Comparison of ENCODE assay signal across 9 cellular contexts in the genomic region with DNA sequence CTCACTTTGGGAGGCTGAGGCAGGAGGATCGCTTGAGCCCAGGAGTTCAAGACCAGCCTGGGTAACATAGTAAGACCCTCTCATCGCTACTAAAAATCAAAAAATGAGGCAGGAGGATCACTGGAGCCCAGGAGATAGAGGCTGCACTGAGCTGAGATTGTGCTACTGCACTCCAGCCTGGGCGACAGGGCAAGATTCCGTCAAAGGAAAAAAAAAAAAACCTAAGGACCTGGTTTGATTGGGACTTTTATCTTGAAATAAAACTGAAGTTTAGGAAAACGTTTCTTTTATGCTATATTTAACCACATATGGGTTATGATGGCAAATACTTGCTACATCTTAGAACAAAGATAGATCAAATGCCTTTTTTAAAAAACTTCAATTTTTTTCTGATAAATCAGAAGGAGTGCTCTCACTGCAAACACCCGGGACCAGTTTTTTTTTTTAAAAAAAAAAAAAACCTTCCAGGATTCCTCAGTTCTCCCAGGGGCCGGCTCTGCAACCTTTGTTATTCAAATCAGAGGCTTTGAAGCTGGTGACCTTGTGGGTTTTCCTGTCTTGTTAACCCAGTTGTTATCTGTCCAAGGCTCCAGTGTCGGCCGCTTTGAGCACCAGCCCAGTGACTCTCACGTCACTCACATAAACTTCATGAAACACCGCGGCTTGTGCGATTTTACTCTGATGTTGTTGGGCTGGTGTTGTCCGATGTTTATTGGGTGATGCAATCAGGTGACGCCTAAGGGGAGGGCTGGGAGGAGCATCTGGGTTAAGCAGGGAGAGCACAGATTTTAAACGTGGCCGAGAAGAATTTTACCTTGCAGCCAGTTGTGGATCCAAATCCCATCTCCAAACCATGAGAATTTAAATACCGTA. TPM values are rescaled to one million over a fixed set of nuclear protein-coding genes. Genes with fewer than 3 reads are reported as not detected.
DNase-seq lines count a peak whose midpoint lies in the region; ATAC-seq and TF ChIP-seq lines count a peak whose summit lies in the region.
"Had no signal": no experiment of that assay in that cellular context is flagged by ENCODE, and none has a peak within 500 bp of the region (broad histone marks: within the 10 kb centered on the region; RNA-seq: fewer than 3 reads in every experiment).

No MANE protein-coding gene starts in this region.

- H3K4me3 ChIP-seq in heart left ventricle (peak overlapping the region in 2 of 12 donors; percentile 25 to 26), psoas muscle (no peak overlapping the region)

- TF ChIP-seq CTCF in heart left ventricle (IDR thresholded peaks at IDR 0.05) (no peak), psoas muscle (IDR thresholded peaks at IDR 0.05) (no peak)

- WGBS in heart left ventricle, 4 donors = 31 to 37% (median 34%) methylated on average over 18 of the region's 18 CpGs
- 25 to 39% (median 28%) methylated on average over 18 of the region's 18 CpGs for WGBS in psoas muscle, 3 donors

- ATAC-seq in heart left ventricle (peak in 3 of 4 donors; percentile 64 to 82 (median 71)), psoas muscle (peak; percentile 53 to 82 (median 60)), GM18505 (IDR thresholded peaks at IDR 0.05; ENCODE audit: unreplicated experiment) (no peak), GM18498 (IDR thresholded peaks at IDR 0.05; ENCODE audit: unreplicated experiment) (no peak)

- no peaks in the 10 kb centered on the region for H3K36me3 ChIP-seq in heart left ventricle
- no peaks in the 10 kb centered on the region for H3K36me3 ChIP-seq in psoas muscle (ENCODE audit: insufficient read depth in 1 of 2, low read depth in 1 of 2)

- DNase-seq in NCI-H1092 treated with DMSO at 0.1 percent for 48 hours (lab: John Stamatoyannopoulos, UW) = peak; percentile 6
- no peak for DNase-seq in NCI-H1092 (lab: John Stamatoyannopoulos, UW)
- peak; percentile 91 for DNase-seq in NCI-H2227 treated with DMSO at 0.1 percent for 48 hours (lab: John Stamatoyannopoulos, UW)
- DNase-seq in activated T-cell treated with anti-CD3 and anti-CD28 coated beads, Interleukin-2, amount 50 U/mL, for 48 hours = peak; percentile 34 to 43
- DNase-seq in heart left ventricle = peak in 1 of 5 donors; percentile 34
- peak in 1 of 2 donors; percentile 47 for DNase-seq in psoas muscle

- no peak overlapping the region for H3K27ac ChIP-seq in heart left ventricle
- H3K27ac ChIP-seq in psoas muscle = no peak overlapping the region

- H3K9me3 ChIP-seq in heart left ventricle (no peaks in the 10 kb centered on the region), psoas muscle (no peaks in the 10 kb centered on the region)

- intact Hi-C loops in heart left ventricle (cut with DNase I) (no loop called here), psoas muscle (cut with DNase I) (no loop called here)

- TF ChIP-seq POLR2A in heart left ventricle (IDR thresholded peaks at IDR 0.05) (no peak), GM18505 (IDR thresholded peaks at IDR 0.05; ENCODE audit: borderline replicate concordance, extremely low read depth, insufficient read depth, insufficient read length) (no peak)

- no peaks in the 10 kb centered on the region for H3K27me3 ChIP-seq in heart left ventricle
- peaks cover 0 to 4% (median 0%) of the 10 kb centered on the region in 3 donors for H3K27me3 ChIP-seq in psoas muscle (ENCODE audit: insufficient read depth in 3 of 3, low read length in 2 of 3)

- H3K4me1 ChIP-seq in heart left ventricle (peaks cover 0 to 14% (median 0%) of the 10 kb centered on the region in 12 donors), psoas muscle (no peaks in the 10 kb centered on the region)

RNA-seq across cellular contexts. Expression of a gene that starts 10.5 kb away (rescaled TPM):
- total RNA-seq in heart left ventricle (not detected), psoas muscle (not detected)
- polyA plus RNA-seq in heart left ventricle (not detected), psoas muscle (not detected)
- total RNA-seq: activated CD8-positive, alpha-beta memory T cell treated with anti-CD3 and anti-CD28 coated beads for 36 hours had no signal

RNA-seq across cellular contexts. Expression of a gene that starts 24.7 kb away (rescaled TPM):
- total RNA-seq in heart left ventricle = not detected
- polyA plus RNA-seq in heart left ventricle = not detected
- total RNA-seq in psoas muscle = not detected
- not detected for polyA plus RNA-seq in psoas muscle
- total RNA-seq: activated CD8-positive, alpha-beta memory T cell treated with anti-CD3 and anti-CD28 coated beads for 36 hours had no signal

Comparison
In these comparisons a context has a peak if more than half of its experiments do, and no peak if none do; other contexts are left out.
1. ATAC-seq: peak in heart left ventricle (3 of 4) and psoas muscle (4 of 4); none in GM18505 (single experiment) and GM18498 (single experiment).